10 cellular contexts compared by ENCODE assay signal in the genomic region with DNA sequence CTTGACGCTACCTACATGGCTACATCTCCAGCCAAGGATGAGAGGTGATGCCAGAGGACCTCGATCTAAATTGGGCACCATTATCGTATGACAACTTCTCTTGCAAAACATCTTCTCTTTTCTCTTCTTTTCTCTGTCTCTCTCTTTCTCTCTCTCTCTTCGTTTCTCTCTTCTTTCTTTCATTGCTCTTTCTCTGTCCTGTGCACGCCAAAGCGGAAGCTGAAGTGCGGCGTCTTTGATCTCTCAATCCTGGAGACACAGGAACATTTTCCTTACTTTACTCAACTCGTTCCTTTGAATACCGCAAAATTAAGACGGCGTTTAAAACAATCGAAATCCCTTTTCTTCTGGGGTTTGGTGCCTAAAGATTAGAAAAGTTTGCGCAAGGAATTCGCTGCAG.
DNase-seq lines count a peak whose midpoint lies in the region; ATAC-seq and TF ChIP-seq lines count a peak whose summit lies in the region.
"Had no signal": no experiment of that assay in that cellular context is flagged by ENCODE, and none has a peak within 500 bp of the region (broad histone marks: within the 10 kb centered on the region; RNA-seq: fewer than 3 reads in every experiment).

No MANE protein-coding gene starts in this region.

- peak overlapping the region; percentile 100 for H3K27ac Mint-ChIP-seq in activated CD4-positive, alpha-beta T cell treated with anti-CD3 and anti-CD28 coated beads, Interleukin-2, amount 10 ng/mL, durations not matched to agents 7 days and 5 days
- H3K27ac Mint-ChIP-seq in stimulated activated effector memory CD8-positive, alpha-beta T cell treated with anti-CD3 and anti-CD28 coated beads, Interleukin-12 subunit alpha, Interleukin-12 subunit beta, amount 100 ng/mL, for 72 hours = peak overlapping the region; percentile 99

- POLR2A ChIA-PET in activated CD4-positive, alpha-beta T cell treated with anti-CD3 and anti-CD28 coated beads, Interleukin-2, amount 10 ng/mL, durations not matched to agents 7 days and 5 days (lab: Charles Lee) = interaction anchor here (0.5 to 1.3 kb wide), 3 partner anchors 9 to 176 kb away, joined by 3 to 5 read pairs (median 3); partner anchors contain the start of gene KDM5D

- peak overlapping the region; percentile 98 for H3K4me3 Mint-ChIP-seq in activated CD4-positive, alpha-beta T cell treated with anti-CD3 and anti-CD28 coated beads, Interleukin-2, amount 10 ng/mL, durations not matched to agents 7 days and 5 days
- H3K4me3 Mint-ChIP-seq in stimulated activated effector memory CD8-positive, alpha-beta T cell treated with anti-CD3 and anti-CD28 coated beads, Interleukin-12 subunit alpha, Interleukin-12 subunit beta, amount 100 ng/mL, for 72 hours = peak overlapping the region; percentile 80

- no peaks in the 10 kb centered on the region for H3K9me3 Mint-ChIP-seq in activated CD4-positive, alpha-beta T cell treated with anti-CD3 and anti-CD28 coated beads, Interleukin-2, amount 10 ng/mL, durations not matched to agents 7 days and 5 days
- no peaks in the 10 kb centered on the region for H3K9me3 Mint-ChIP-seq in stimulated activated effector memory CD8-positive, alpha-beta T cell treated with anti-CD3 and anti-CD28 coated beads, Interleukin-12 subunit alpha, Interleukin-12 subunit beta, amount 100 ng/mL, for 72 hours

- no peaks in the 10 kb centered on the region for H3K9me3 ChIP-seq in fibroblast of lung (ENCODE audit: control insufficient read depth, insufficient read depth, low read depth, low read length)
- no peaks in the 10 kb centered on the region for H3K9me3 ChIP-seq in adrenal gland (replicated peaks in 1 of 3)

- intact Hi-C loops in adrenal gland (cut with DNase I) = no loop called here

- TF ChIP-seq CTCF in fibroblast of lung (conservative IDR thresholded peaks at IDR 0.05 in 1 of 2, IDR thresholded peaks at IDR 0.05 in 1 of 2; ENCODE audit: low read depth in 1 of 2, low read length in 2 of 2) (no peak), adrenal gland (IDR thresholded peaks at IDR 0.05) (no peak)

- DNase-seq in activated CD4-positive, alpha-beta T cell treated with anti-CD3 and anti-CD28 coated beads, Interleukin-2, amount 10 ng/mL, durations not matched to agents 7 days and 5 days = no peak
- no peak for DNase-seq in activated CD4-positive, alpha-beta T cell treated with anti-CD3 and anti-CD28 coated beads for 1 hour
- peak; percentile 70 for DNase-seq in NCI-H69 (lab: John Stamatoyannopoulos, UW)
- DNase-seq in fibroblast of lung (ENCODE audit: low read depth in 2 of 2) = peak in 1 of 2 donors; percentile 22
- no peak for DNase-seq in stimulated activated effector memory CD8-positive, alpha-beta T cell treated with anti-CD3 and anti-CD28 coated beads, Interleukin-12 subunit alpha, Interleukin-12 subunit beta, amount 100 ng/mL, for 72 hours (ENCODE audit: low spot score in 2 of 2)
- no peak for DNase-seq in pons (ENCODE audit: low spot score)
- DNase-seq in adrenal gland = no peak
- no peak for DNase-seq in SW480 (ENCODE audit: low spot score)

- no peaks in the 10 kb centered on the region for H4K20me1 ChIP-seq in fibroblast of lung (ENCODE audit: control insufficient read depth, extremely low read depth, insufficient read depth, low read length)

- CTCF ChIA-PET in activated CD4-positive, alpha-beta T cell treated with anti-CD3 and anti-CD28 coated beads, Interleukin-2, amount 10 ng/mL, durations not matched to agents 7 days and 5 days (lab: Charles Lee) = no interaction called here

- H3K4me2 ChIP-seq in fibroblast of lung (ENCODE audit: extremely low read depth, insufficient read depth, low read length) = no peak overlapping the region

- peak overlapping the region in 3 of 4 experiments; percentile 31 to 79 (median 77) for H3K4me3 ChIP-seq in fibroblast of lung (replicated peaks in 1 of 4; ENCODE audit: control extremely low read depth in 1 of 4, insufficient read depth in 1 of 4, low read depth in 3 of 4, low read length in 4 of 4)
- peak overlapping the region in 1 of 4 donors; percentile 33 for H3K4me3 ChIP-seq in adrenal gland
- H3K4me3 ChIP-seq: K562, SK-N-MC had no signal

- no peak for ATAC-seq in stimulated activated effector memory CD8-positive, alpha-beta T cell treated with anti-CD3 and anti-CD28 coated beads, Interleukin-12 subunit alpha, Interleukin-12 subunit beta, amount 100 ng/mL, for 72 hours
- ATAC-seq: K562 had no signal

- H3K36me3 Mint-ChIP-seq in activated CD4-positive, alpha-beta T cell treated with anti-CD3 and anti-CD28 coated beads, Interleukin-2, amount 10 ng/mL, durations not matched to agents 7 days and 5 days (ENCODE audit: low read depth) = peaks cover 23% of the 10 kb centered on the region
- peaks cover 31% of the 10 kb centered on the region for H3K36me3 Mint-ChIP-seq in stimulated activated effector memory CD8-positive, alpha-beta T cell treated with anti-CD3 and anti-CD28 coated beads, Interleukin-12 subunit alpha, Interleukin-12 subunit beta, amount 100 ng/mL, for 72 hours

- no peaks in the 10 kb centered on the region for H3K27me3 Mint-ChIP-seq in activated CD4-positive, alpha-beta T cell treated with anti-CD3 and anti-CD28 coated beads, Interleukin-2, amount 10 ng/mL, durations not matched to agents 7 days and 5 days

- no peak for TF ChIP-seq POLR2A in adrenal gland (IDR thresholded peaks at IDR 0.05)

- H3K36me3 ChIP-seq in fibroblast of lung (ENCODE audit: control insufficient read depth, insufficient read depth, low read length) = no peaks in the 10 kb centered on the region
- no peaks in the 10 kb centered on the region for H3K36me3 ChIP-seq in adrenal gland (replicated peaks in 1 of 2)

- H3K27ac ChIP-seq in fibroblast of lung (ENCODE audit: insufficient read depth, low read length) (no peak overlapping the region), adrenal gland (peak overlapping the region in 2 of 5 donors; percentile 33 to 84)
- H3K27ac ChIP-seq: SK-N-MC had no signal

- H3K4me1 ChIP-seq in fibroblast of lung (ENCODE audit: control insufficient read depth, extremely low read depth, insufficient read depth, low read length) = no peaks in the 10 kb centered on the region
- no peaks in the 10 kb centered on the region for H3K4me1 ChIP-seq in adrenal gland (replicated peaks in 1 of 2)

- peaks cover 34% of the 10 kb centered on the region for H3K4me1 Mint-ChIP-seq in activated CD4-positive, alpha-beta T cell treated with anti-CD3 and anti-CD28 coated beads, Interleukin-2, amount 10 ng/mL, durations not matched to agents 7 days and 5 days
- H3K4me1 Mint-ChIP-seq in stimulated activated effector memory CD8-positive, alpha-beta T cell treated with anti-CD3 and anti-CD28 coated beads, Interleukin-12 subunit alpha, Interleukin-12 subunit beta, amount 100 ng/mL, for 72 hours = peaks cover 23% of the 10 kb centered on the region

- no peaks in the 10 kb centered on the region for H3K79me2 ChIP-seq in fibroblast of lung (ENCODE audit: control insufficient read depth, insufficient read depth, low read length)

- no peak overlapping the region for H3K9ac ChIP-seq in fibroblast of lung (ENCODE audit: insufficient read depth, low read length)

- 1 to 2% methylated on average over 15 of the region's 15 CpGs; no CpG with 5 or more reads in 2 of the 4 donors for WGBS in adrenal gland, 4 donors

- no peak overlapping the region for H2AFZ ChIP-seq in fibroblast of lung (ENCODE audit: low read length)

- H3K27me3 ChIP-seq in fibroblast of lung (ENCODE audit: control insufficient read depth, insufficient read depth, low read length) (no peaks in the 10 kb centered on the region), adrenal gland (no peaks in the 10 kb centered on the region)
